ENCODE assay signal across 2 cellular contexts in the genomic region with DNA sequence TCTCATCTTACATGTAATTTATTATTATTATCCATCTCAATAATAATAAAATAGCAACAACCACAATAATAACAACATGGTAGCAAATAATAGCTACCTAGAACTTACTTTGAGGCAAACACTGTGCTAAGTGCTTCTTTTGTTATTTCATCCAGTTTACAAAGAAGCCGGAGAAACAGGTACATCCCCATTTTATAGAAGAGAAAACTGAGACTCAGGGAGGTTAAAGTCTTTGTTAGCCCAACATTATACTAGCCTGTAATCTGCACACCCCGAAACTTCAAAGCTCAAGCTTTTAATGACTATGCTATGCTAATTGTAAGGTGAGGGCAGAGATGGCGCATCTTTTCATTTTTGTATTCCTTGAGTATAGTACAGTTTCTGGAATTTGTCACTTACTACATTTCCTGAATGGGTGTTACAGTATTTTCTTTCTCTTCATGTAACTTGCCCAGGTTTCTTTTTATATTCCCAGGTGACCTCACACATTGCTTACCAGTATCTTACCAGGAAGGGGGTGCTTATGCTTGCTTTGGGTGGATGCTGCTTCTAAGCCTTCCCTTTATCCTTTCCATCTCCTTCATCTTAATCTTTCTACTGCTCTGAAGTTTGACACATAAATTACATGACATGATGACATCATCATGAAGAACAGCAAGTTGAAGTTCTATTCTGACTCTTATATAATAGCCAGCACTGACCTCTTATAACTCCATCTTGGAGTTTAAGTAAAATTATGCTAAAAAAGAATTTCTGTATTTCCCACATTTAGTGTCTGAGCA.
A peak's percentile ranks its signal among the peaks of the same experiment; 100 is the strongest.
TF ChIP-seq lines count a peak whose summit lies in the region.

No MANE protein-coding gene starts in this region.

TF ChIP-seq in HepG2, 621 proteins besides CTCF, POLR2A, EP300 and RAD21:
- TF ChIP-seq CCAR2 (optimal IDR thresholded peaks at IDR 0.05; ENCODE audit: low read depth, low read length), result no peak
- TF ChIP-seq, protein P1, sequence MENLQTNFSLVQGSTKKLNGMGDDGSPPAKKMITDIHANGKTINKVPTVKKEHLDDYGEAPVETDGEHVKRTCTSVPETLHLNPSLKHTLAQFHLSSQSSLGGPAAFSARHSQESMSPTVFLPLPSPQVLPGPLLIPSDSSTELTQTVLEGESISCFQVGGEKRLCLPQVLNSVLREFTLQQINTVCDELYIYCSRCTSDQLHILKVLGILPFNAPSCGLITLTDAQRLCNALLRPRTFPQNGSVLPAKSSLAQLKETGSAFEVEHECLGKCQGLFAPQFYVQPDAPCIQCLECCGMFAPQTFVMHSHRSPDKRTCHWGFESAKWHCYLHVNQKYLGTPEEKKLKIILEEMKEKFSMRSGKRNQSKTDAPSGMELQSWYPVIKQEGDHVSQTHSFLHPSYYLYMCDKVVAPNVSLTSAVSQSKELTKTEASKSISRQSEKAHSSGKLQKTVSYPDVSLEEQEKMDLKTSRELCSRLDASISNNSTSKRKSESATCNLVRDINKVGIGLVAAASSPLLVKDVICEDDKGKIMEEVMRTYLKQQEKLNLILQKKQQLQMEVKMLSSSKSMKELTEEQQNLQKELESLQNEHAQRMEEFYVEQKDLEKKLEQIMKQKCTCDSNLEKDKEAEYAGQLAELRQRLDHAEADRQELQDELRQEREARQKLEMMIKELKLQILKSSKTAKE (CRISPR knock-in tag; IDR thresholded peaks at IDR 0.05; ENCODE audit: borderline replicate concordance), result no peak
- TF ChIP-seq MTF1 (CRISPR knock-in tag; IDR thresholded peaks at IDR 0.05), result no peak
- TF ChIP-seq CAMTA2 (CRISPR knock-in tag; IDR thresholded peaks at IDR 0.05; ENCODE audit: borderline replicate concordance), result no peak
- TF ChIP-seq, protein P2, sequence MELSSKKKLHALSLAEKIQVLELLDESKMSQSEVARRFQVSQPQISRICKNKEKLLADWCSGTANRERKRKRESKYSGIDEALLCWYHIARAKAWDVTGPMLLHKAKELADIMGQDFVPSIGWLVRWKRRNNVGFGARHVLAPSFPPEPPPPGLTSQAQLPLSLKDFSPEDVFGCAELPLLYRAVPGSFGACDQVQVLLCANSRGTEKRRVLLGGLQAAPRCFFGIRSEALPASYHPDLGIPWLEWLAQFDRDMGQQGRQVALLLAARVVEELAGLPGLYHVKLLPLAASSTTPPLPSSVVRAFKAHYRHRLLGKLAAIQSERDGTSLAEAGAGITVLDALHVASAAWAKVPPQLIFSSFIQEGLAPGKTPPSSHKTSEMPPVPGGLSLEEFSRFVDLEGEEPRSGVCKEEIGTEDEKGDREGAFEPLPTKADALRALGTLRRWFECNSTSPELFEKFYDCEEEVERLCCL (CRISPR knock-in tag; IDR thresholded peaks at IDR 0.05; ENCODE audit: borderline replicate concordance), result no peak
- TF ChIP-seq BCL6 (CRISPR knock-in tag; IDR thresholded peaks at IDR 0.05), result no peak
- no peak for TF ChIP-seq ZNF138 (CRISPR knock-in tag; IDR thresholded peaks at IDR 0.05; ENCODE audit: low read depth)
- peak; percentile 71 for TF ChIP-seq CREB1 (IDR thresholded peaks at IDR 0.05)
- TF ChIP-seq CREB1 (CRISPR knock-in tag; IDR thresholded peaks at IDR 0.05), result no peak
- no peak for TF ChIP-seq SMYD3 (CRISPR knock-in tag; IDR thresholded peaks at IDR 0.05)
- TF ChIP-seq TOPORS (CRISPR knock-in tag; IDR thresholded peaks at IDR 0.05), result no peak
- TF ChIP-seq, protein P3, sequence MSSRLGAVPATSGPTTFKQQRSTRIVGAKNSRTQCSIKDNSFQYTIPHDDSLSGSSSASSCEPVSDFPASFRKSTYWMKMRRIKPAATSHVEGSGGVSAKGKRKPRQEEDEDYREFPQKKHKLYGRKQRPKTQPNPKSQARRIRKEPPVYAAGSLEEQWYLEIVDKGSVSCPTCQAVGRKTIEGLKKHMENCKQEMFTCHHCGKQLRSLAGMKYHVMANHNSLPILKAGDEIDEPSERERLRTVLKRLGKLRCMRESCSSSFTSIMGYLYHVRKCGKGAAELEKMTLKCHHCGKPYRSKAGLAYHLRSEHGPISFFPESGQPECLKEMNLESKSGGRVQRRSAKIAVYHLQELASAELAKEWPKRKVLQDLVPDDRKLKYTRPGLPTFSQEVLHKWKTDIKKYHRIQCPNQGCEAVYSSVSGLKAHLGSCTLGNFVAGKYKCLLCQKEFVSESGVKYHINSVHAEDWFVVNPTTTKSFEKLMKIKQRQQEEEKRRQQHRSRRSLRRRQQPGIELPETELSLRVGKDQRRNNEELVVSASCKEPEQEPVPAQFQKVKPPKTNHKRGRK (CRISPR knock-in tag; IDR thresholded peaks at IDR 0.05), result no peak
- peak; percentile 71 for TF ChIP-seq ZNF629 (CRISPR knock-in tag; conservative IDR thresholded peaks at IDR 0.05)
- TF ChIP-seq, protein P4, sequence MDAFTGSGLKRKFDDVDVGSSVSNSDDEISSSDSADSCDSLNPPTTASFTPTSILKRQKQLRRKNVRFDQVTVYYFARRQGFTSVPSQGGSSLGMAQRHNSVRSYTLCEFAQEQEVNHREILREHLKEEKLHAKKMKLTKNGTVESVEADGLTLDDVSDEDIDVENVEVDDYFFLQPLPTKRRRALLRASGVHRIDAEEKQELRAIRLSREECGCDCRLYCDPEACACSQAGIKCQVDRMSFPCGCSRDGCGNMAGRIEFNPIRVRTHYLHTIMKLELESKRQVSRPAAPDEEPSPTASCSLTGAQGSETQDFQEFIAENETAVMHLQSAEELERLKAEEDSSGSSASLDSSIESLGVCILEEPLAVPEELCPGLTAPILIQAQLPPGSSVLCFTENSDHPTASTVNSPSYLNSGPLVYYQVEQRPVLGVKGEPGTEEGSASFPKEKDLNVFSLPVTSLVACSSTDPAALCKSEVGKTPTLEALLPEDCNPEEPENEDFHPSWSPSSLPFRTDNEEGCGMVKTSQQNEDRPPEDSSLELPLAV (CRISPR knock-in tag; conservative IDR thresholded peaks at IDR 0.05; ENCODE audit: low read depth), result no peak
- TF ChIP-seq MXD4 (CRISPR knock-in tag; IDR thresholded peaks at IDR 0.05), result no peak
- TF ChIP-seq ZNF383 (CRISPR knock-in tag; IDR thresholded peaks at IDR 0.05; ENCODE audit: borderline replicate concordance), result no peak
- TF ChIP-seq ATF7 (IDR thresholded peaks at IDR 0.05), result peak; percentile 96
- TF ChIP-seq ATF7 (CRISPR knock-in tag; IDR thresholded peaks at IDR 0.05), result no peak
- no peak for TF ChIP-seq ZNF577 (CRISPR knock-in tag; IDR thresholded peaks at IDR 0.05; ENCODE audit: borderline replicate concordance, low read depth)
- no peak for TF ChIP-seq HOXD1 (CRISPR knock-in tag; IDR thresholded peaks at IDR 0.05)
- TF ChIP-seq FLYWCH1 (CRISPR knock-in tag; IDR thresholded peaks at IDR 0.05), result no peak

TF ChIP-seq in PFSK-1, 5 proteins besides CTCF, POLR2A, EP300 and RAD21:
- no peak for TF ChIP-seq TAF1 (IDR thresholded peaks at IDR 0.05; ENCODE audit: borderline replicate concordance, insufficient read depth, low read length)
- TF ChIP-seq POLR2AphosphoS5 (IDR thresholded peaks at IDR 0.05; ENCODE audit: low read depth, low read length), result 0 out of 2 replicates have a peak, but pooled peaks have one; percentile 21
